In genomic region chr7:95105627-95106026, GRCh38 we compare ENCODE assay signal across 22 cellular contexts.
"Had no signal": no experiment of that assay in that cellular context is flagged by ENCODE, and none has a peak within 500 bp of the region (broad histone marks: within the 10 kb centered on the region; RNA-seq: fewer than 3 reads in every experiment).

No MANE protein-coding gene starts in this region.

- H3K4me3 ChIP-seq: breast epithelium, mucosa of descending colon, neural progenitor cell, tibial nerve had no signal

- H3K9me3 ChIP-seq: breast epithelium, mucosa of descending colon, tibial nerve had no signal

- H3K27ac ChIP-seq: neural progenitor cell, tibial nerve had no signal

- H3K27me3 Mint-ChIP-seq: activated B cell treated with CpG ODN at 0.5 μM for 24 hours; activated CD4-positive, alpha-beta memory T cell treated with anti-CD3 and anti-CD28 coated beads for 36 hours; activated naive CD8-positive, alpha-beta T cell treated with anti-CD3 and anti-CD28 coated beads for 36 hours; central memory CD8-positive, alpha-beta T cell; effector memory CD8-positive, alpha-beta T cell; naive thymus-derived CD4-positive, alpha-beta T cell; progenitor cell of endocrine pancreas had no signal

- H3K4me1 Mint-ChIP-seq: activated B cell treated with CpG ODN at 0.5 μM for 24 hours; activated naive CD8-positive, alpha-beta T cell treated with anti-CD3 and anti-CD28 coated beads for 36 hours; central memory CD8-positive, alpha-beta T cell had no signal

- H3K27ac Mint-ChIP-seq: activated B cell treated with CpG ODN at 0.5 μM for 24 hours; activated CD4-positive, alpha-beta memory T cell treated with anti-CD3 and anti-CD28 coated beads for 36 hours; activated naive CD8-positive, alpha-beta T cell treated with anti-CD3 and anti-CD28 coated beads for 36 hours; effector memory CD8-positive, alpha-beta T cell; naive thymus-derived CD4-positive, alpha-beta T cell; neural progenitor cell; progenitor cell of endocrine pancreas; T-helper 1 cell treated with Interleukin-12 subunit alpha and Interleukin-12 subunit beta and Interleukin-4 antibody, amounts not matched to agents 30 μg/mL and 1 μg/mL, for 36 hours had no signal

- H3K27me3 ChIP-seq: breast epithelium, neural progenitor cell, tibial nerve had no signal

- H3K9ac ChIP-seq: neural progenitor cell had no signal

- ATAC-seq: effector memory CD8-positive, alpha-beta T cell; left cardiac atrium; mucosa of descending colon; naive thymus-derived CD4-positive, alpha-beta T cell; stimulated activated naive CD8-positive, alpha-beta T cell treated with anti-CD3 and anti-CD28 coated beads, Interleukin-15, Interleukin-2, amounts not matched to agents 100 U/mL and 50 U/mL, for 24 hours had no signal

- DNase-seq: activated B cell treated with CpG ODN at 0.5 μM for 24 hours; activated CD4-positive, alpha-beta memory T cell treated with anti-CD3 and anti-CD28 coated beads for 36 hours; activated CD4-positive, alpha-beta T cell treated with anti-CD3 and anti-CD28 coated beads for 4 hours; activated naive CD4-positive, alpha-beta T cell treated with Interleukin-2 at 50 U/mL for 16 hours; activated naive CD8-positive, alpha-beta T cell treated with anti-CD3 and anti-CD28 coated beads for 36 hours; activated T-cell treated with anti-CD3 and anti-CD28 coated beads, Interleukin-2, amount 50 U/mL, for 48 hours; amniotic stem cell; effector memory CD8-positive, alpha-beta T cell; hippocampal formation; left cardiac atrium; mesenchymal stem cell; mucosa of descending colon; naive thymus-derived CD4-positive, alpha-beta T cell; stimulated activated CD4-positive, alpha-beta T cell treated with anti-CD3 and anti-CD28 coated beads, Interleukin-4, amount 100 ng/mL, for 4 hours; stimulated activated naive CD8-positive, alpha-beta T cell treated with anti-CD3 and anti-CD28 coated beads, Interleukin-15, Interleukin-2, amounts not matched to agents 100 U/mL and 50 U/mL, for 24 hours; T1000 had no signal

- H3K36me3 ChIP-seq: breast epithelium, neural progenitor cell, tibial nerve had no signal

- H3K36me3 Mint-ChIP-seq: activated CD4-positive, alpha-beta memory T cell treated with anti-CD3 and anti-CD28 coated beads for 36 hours; activated naive CD8-positive, alpha-beta T cell treated with anti-CD3 and anti-CD28 coated beads for 36 hours; naive thymus-derived CD4-positive, alpha-beta T cell had no signal

- H3K4me1 ChIP-seq: breast epithelium had no signal

- H3K9me3 Mint-ChIP-seq: activated B cell treated with CpG ODN at 0.5 μM for 24 hours; activated CD4-positive, alpha-beta memory T cell treated with anti-CD3 and anti-CD28 coated beads for 36 hours; activated naive CD8-positive, alpha-beta T cell treated with anti-CD3 and anti-CD28 coated beads for 36 hours; central memory CD8-positive, alpha-beta T cell; T-helper 1 cell treated with Interleukin-12 subunit alpha and Interleukin-12 subunit beta and Interleukin-4 antibody, amounts not matched to agents 30 μg/mL and 1 μg/mL, for 36 hours had no signal

- H3K4me3 Mint-ChIP-seq: activated B cell treated with CpG ODN at 0.5 μM for 24 hours; activated CD4-positive, alpha-beta memory T cell treated with anti-CD3 and anti-CD28 coated beads for 36 hours; activated naive CD8-positive, alpha-beta T cell treated with anti-CD3 and anti-CD28 coated beads for 36 hours; central memory CD8-positive, alpha-beta T cell; effector memory CD8-positive, alpha-beta T cell; naive thymus-derived CD4-positive, alpha-beta T cell; neural progenitor cell; T-helper 1 cell treated with Interleukin-12 subunit alpha and Interleukin-12 subunit beta and Interleukin-4 antibody, amounts not matched to agents 30 μg/mL and 1 μg/mL, for 36 hours had no signal
